ENCODE assay signal across 30 cellular contexts in the genomic region with DNA sequence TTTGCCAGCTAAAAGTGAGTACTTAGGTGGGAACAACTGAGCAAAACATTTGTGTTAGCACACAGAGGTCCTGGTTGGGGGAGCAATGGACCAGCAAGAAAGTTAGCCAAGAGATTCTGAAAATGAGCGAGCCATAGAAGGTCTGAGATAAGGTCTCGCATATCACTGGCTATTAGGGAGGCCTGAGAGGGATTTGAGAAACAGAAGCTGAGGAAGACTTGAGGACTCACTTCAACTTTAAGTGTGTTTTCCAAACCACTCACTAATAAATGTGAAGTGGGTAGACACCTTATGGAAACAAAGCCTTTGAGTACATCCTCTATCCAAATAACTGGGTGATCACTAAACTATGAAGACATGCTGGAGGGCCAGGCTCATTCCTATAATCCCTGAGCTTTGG.
"Had no signal": no experiment of that assay in that cellular context is flagged by ENCODE, and none has a peak within 500 bp of the region (broad histone marks: within the 10 kb centered on the region; RNA-seq: fewer than 3 reads in every experiment).

No MANE protein-coding gene starts in this region.

- H3K4me1 ChIP-seq: ascending aorta, Peyer's patch, SJSA1 had no signal

- H3K36me3 ChIP-seq: ascending aorta, cardiac muscle cell, MG63, Peyer's patch, SJSA1 had no signal

- DNase-seq: activated CD4-positive, alpha-beta T cell treated with anti-CD3 and anti-CD28 coated beads, Interleukin-2, amount 10 ng/mL, durations not matched to agents 24 days and 14 days; activated CD4-positive, alpha-beta T cell treated with anti-CD3 and anti-CD28 coated beads, Interleukin-2, amount 50 U/mL, for 4 hours; activated CD8-positive, alpha-beta T cell treated with anti-CD3 and anti-CD28 coated beads for 36 hours; activated effector memory CD4-positive, alpha-beta T cell treated with anti-CD3 and anti-CD28 coated beads, Interleukin-2, amount 50 U/mL, for 16 hours; activated naive CD4-positive, alpha-beta T cell; activated naive CD4-positive, alpha-beta T cell treated with anti-CD3 and anti-CD28 coated beads, Interleukin-2, amount 50 U/mL, for 16 hours; activated naive CD8-positive, alpha-beta T cell treated with anti-CD3 and anti-CD28 coated beads for 36 hours; activated T-cell treated with anti-CD3 and anti-CD28 coated beads, Interleukin-2, amount 50 U/mL, for 1 hour; activated T-cell treated with anti-CD3 and anti-CD28 coated beads, Interleukin-2, amount 50 U/mL, for 72 hours; amniotic stem cell; Kasumi-1; KG1; MG63; MV-4-11; NCI-H1092; NCI-H146; NCI-H187; NCI-H2081 treated with DMSO at 0.1 percent for 48 hours; NCI-H2171; NCI-H526; NCI-H748 treated with DMSO at 0.1 percent for 48 hours; NK-92 treated with Interleukin-12 subunit alpha and Interleukin-12 subunit beta, amount 100 ng/mL, for 24 hours; PC-3; Peyer's patch; RPMI8226; SHP77 treated with DMSO at 0.1 percent for 48 hours; SK-N-SH had no signal

- H3K4me2 ChIP-seq: SK-N-SH had no signal

- H3K9me3 ChIP-seq: ascending aorta, MG63, SJSA1, SK-N-SH had no signal

- H3K9ac ChIP-seq: SK-N-SH had no signal

- H3K4me3 ChIP-seq: ascending aorta, cardiac muscle cell, MG63, Peyer's patch, SJSA1 had no signal

- H3K27me3 ChIP-seq: ascending aorta, cardiac muscle cell, MG63, Peyer's patch, SJSA1 had no signal

- H3K27ac ChIP-seq: ascending aorta, cardiac muscle cell, Peyer's patch, SJSA1 had no signal
